ENCODE assay signal across 8 cellular contexts in genomic region chr1:45014403-45015028, GRCh38. TPM values are rescaled to one million over a fixed set of nuclear protein-coding genes. Genes with fewer than 3 reads are reported as not detected.
DNase-seq lines count a peak whose midpoint lies in the region; ATAC-seq and TF ChIP-seq lines count a peak whose summit lies in the region.

No MANE protein-coding gene starts in this region.

- 39% methylated on average over 6 of the region's 6 CpGs for WGBS in prostate gland

- H3K36me3 ChIP-seq in prostate gland: peaks cover 0 to 4% of the 10 kb centered on the region in 2 donors

- no peaks in the 10 kb centered on the region for H3K9me3 Mint-ChIP-seq in activated naive CD4-positive, alpha-beta T cell treated with anti-CD3 and anti-CD28 coated beads, Interleukin-2, amount 50 U/mL, for 24 hours

- intact Hi-C loops in head of caudate nucleus (cut with DNase I) (loop anchor here (5.0 to 10.0 kb wide), 2 partner anchors 190 to 478 kb away; partner anchors contain the start of genes TESK2 and ZSWIM5), prostate gland (cut with DNase I) (loop anchor here (5.0 kb wide), 3 partner anchors 177 to 478 kb away; partner anchors contain the start of genes RPS8 and TESK2)

- DNase-seq in ELR (ENCODE audit: low read depth) (peak; percentile 83), NCI-H1092 (lab: John Stamatoyannopoulos, UW) (peak; percentile 82), SKM-1 (lab: John Stamatoyannopoulos, UW; ENCODE audit: unreplicated experiment) (peak; percentile 66), head of caudate nucleus (peak; percentile 56 to 93 (median 85)), prostate gland (ENCODE audit: low spot score) (peak; percentile 76), ureter (ENCODE audit: low spot score) (peak; percentile 86)

- H3K27ac ChIP-seq in prostate gland: no peak overlapping the region

- ATAC-seq in HG02571 (IDR thresholded peaks at IDR 0.05; ENCODE audit: unreplicated experiment): no peak

- TF ChIP-seq POLR2A in prostate gland (IDR thresholded peaks at IDR 0.05): no peak

- H3K9me3 ChIP-seq in prostate gland: no peaks in the 10 kb centered on the region

- no peaks in the 10 kb centered on the region for H3K27me3 ChIP-seq in prostate gland (replicated peaks; ENCODE audit: insufficient read depth)

- H3K4me3 ChIP-seq in prostate gland: no peak overlapping the region

- H3K4me1 ChIP-seq in prostate gland (replicated peaks): peaks cover 13% of the 10 kb centered on the region

- peak overlapping the region; percentile 79 for H3K27ac Mint-ChIP-seq in activated naive CD4-positive, alpha-beta T cell treated with anti-CD3 and anti-CD28 coated beads, Interleukin-2, amount 50 U/mL, for 24 hours

- H3K27me3 Mint-ChIP-seq in activated naive CD4-positive, alpha-beta T cell treated with anti-CD3 and anti-CD28 coated beads, Interleukin-2, amount 50 U/mL, for 24 hours: no peaks in the 10 kb centered on the region

- H3K4me3 Mint-ChIP-seq in activated naive CD4-positive, alpha-beta T cell treated with anti-CD3 and anti-CD28 coated beads, Interleukin-2, amount 50 U/mL, for 24 hours: peak overlapping the region; percentile 84

- peaks cover 6% of the 10 kb centered on the region for H3K36me3 Mint-ChIP-seq in activated naive CD4-positive, alpha-beta T cell treated with anti-CD3 and anti-CD28 coated beads, Interleukin-2, amount 50 U/mL, for 24 hours

- H3K4me1 Mint-ChIP-seq in activated naive CD4-positive, alpha-beta T cell treated with anti-CD3 and anti-CD28 coated beads, Interleukin-2, amount 50 U/mL, for 24 hours: peaks cover 48% of the 10 kb centered on the region

- TF ChIP-seq CTCF in prostate gland (IDR thresholded peaks at IDR 0.05): peak; percentile 72 to 91 (median 86)

RNA-seq across cellular contexts. Expression of gene UROD, which starts 2.5 kb away (rescaled TPM):
- 100 to 1,000 TPM in 1 of 2 donors, 10 to 100 TPM in 1; 57.7 to 152 TPM for total RNA-seq in prostate gland
- total RNA-seq in ureter: 60.8 TPM

RNA-seq across cellular contexts. Expression of gene HECTD3, which starts 3.4 kb away (rescaled TPM):
- 10 to 100 TPM; 26.4 to 60.4 TPM for total RNA-seq in prostate gland
- total RNA-seq in ureter: 47.7 TPM

RNA-seq across cellular contexts. Expression of gene EIF2B3, which starts 28.1 kb away (rescaled TPM):
- 10 to 100 TPM; 17.5 to 19.3 TPM for total RNA-seq in prostate gland
- total RNA-seq in ureter: 28.6 TPM
